In the genomic region with DNA sequence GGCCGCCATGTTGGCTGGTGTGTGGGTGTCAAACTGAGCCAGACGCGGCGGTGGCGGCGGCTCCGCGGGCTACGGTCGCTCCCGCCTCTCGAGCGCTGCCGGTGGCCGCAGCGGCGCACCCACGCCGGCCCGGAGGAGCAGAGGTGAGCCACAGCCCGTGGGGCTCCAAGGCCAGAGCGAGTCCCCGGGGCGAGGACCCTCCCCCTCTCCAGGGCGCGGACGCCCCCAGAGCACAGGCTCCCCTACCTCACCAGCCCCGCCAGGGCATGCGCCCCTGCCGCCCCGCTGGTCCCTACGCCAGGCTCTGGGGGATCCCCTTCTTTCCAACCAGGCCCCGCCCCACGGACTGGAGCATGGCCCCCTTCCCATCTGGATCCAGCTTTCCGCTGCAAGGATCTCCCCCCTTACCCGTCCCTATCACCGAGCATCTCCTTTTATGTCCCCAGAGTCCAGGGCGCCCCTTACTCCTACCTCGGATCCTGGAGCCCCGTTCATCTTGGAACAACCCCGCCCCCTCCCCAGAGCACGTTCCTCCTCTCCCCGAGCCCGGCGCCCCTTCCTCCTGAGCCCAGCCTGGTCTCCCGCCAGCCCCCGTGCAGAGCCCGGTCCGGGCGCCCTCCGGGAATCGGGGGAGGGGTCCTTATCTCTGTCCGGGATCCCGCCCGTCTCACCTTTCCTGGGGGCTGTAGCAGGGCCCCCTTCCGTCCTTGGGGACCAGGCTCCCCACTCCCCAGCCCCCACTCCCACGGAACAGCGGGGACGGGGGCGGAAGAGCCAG, we compare ENCODE assay signal across 8 cellular contexts. TPM values are rescaled to one million over a fixed set of nuclear protein-coding genes. Genes with fewer than 3 reads are reported as not detected.
DNase-seq lines count a peak whose midpoint lies in the region; ATAC-seq, FAIRE-seq and TF ChIP-seq lines count a peak whose summit lies in the region.

No MANE protein-coding gene starts in this region.

- H3K9me1 ChIP-seq in endothelial cell of umbilical vein (replicated peaks; ENCODE audit: control insufficient read depth, extremely low read depth, insufficient read depth, low read length) = no peaks in the 10 kb centered on the region

- H3K27me3 ChIP-seq in AG04450 (ENCODE audit: control insufficient read depth, insufficient read depth, low read length) (no peaks in the 10 kb centered on the region), endothelial cell of umbilical vein (ENCODE audit: control insufficient read depth in 2 of 2, insufficient read depth in 2 of 2, low read length in 2 of 2) (no peaks in the 10 kb centered on the region), thymus (ENCODE audit: control insufficient read depth, insufficient read depth) (peaks cover 29% of the 10 kb centered on the region)
- no peaks in the 10 kb centered on the region for H3K27me3 ChIP-seq in naive thymus-derived CD4-positive, alpha-beta T cell (ENCODE audit: control insufficient read depth in 2 of 2, insufficient read depth in 2 of 2, low read length in 2 of 2)

- CTCF ChIA-PET in AG04450 (lab: Charles Lee) (no interaction called here), endothelial cell of umbilical vein (lab: Charles Lee) (interaction anchor here (1.6 to 2.0 kb wide), 2 partner anchors 11 to 101 kb away, joined by 8 to 11 read pairs; no protein-coding TSS in a partner anchor)
- CTCF ChIA-PET in activated CD4-positive, alpha-beta T cell treated with anti-CD3 and anti-CD28 coated beads for 36 hours (lab: Charles Lee) = no interaction called here
- CTCF ChIA-PET in naive thymus-derived CD4-positive, alpha-beta T cell (lab: Charles Lee) = no interaction called here

- POLR2A ChIA-PET in AG04450 (lab: Yijun Ruan, JAX) = interaction anchor here (0.5 to 1.2 kb wide), 2 partner anchors 11 to 63 kb away, joined by 3 to 4 read pairs; no protein-coding TSS in a partner anchor
- POLR2A ChIA-PET in activated CD4-positive, alpha-beta T cell treated with anti-CD3 and anti-CD28 coated beads for 36 hours (lab: Charles Lee) = no interaction called here
- POLR2A ChIA-PET in endothelial cell of umbilical vein (lab: Charles Lee) = no interaction called here
- POLR2A ChIA-PET in naive thymus-derived CD4-positive, alpha-beta T cell (lab: Charles Lee) = interaction anchor here (0.9 kb wide), 1 partner anchor 190 kb away, joined by 3 read pairs; no protein-coding TSS in a partner anchor

- no TSS peak for BruUV-seq in endothelial cell of umbilical vein (replicated peaks; lab: Mats Ljungman, UMichigan)

- H4K20me1 ChIP-seq in endothelial cell of umbilical vein (replicated peaks; ENCODE audit: control insufficient read depth, extremely low read depth, insufficient read depth, low read length) = no peaks in the 10 kb centered on the region

- peak overlapping the region; percentile 83 for H3K4me2 ChIP-seq in endothelial cell of umbilical vein (ENCODE audit: insufficient read depth, low read length)

- peak overlapping the region; percentile 42 for H3K27ac Mint-ChIP-seq in activated CD4-positive, alpha-beta T cell treated with anti-CD3 and anti-CD28 coated beads for 36 hours
- peak overlapping the region in 1 of 9 donors; percentile 43 for H3K27ac Mint-ChIP-seq in naive thymus-derived CD4-positive, alpha-beta T cell

- ATAC-seq in GM19043 (IDR thresholded peaks at IDR 0.05; ENCODE audit: low read depth, unreplicated experiment) = peak; percentile 14
- ATAC-seq in HG03354 (IDR thresholded peaks at IDR 0.05; ENCODE audit: poor library complexity, severe bottlenecking, unreplicated experiment) = peak; percentile 82
- peak; percentile 73 for ATAC-seq in activated CD4-positive, alpha-beta T cell treated with anti-CD3 and anti-CD28 coated beads for 36 hours
- no peak for ATAC-seq in naive thymus-derived CD4-positive, alpha-beta T cell

- no peaks in the 10 kb centered on the region for H3K9me3 Mint-ChIP-seq in activated CD4-positive, alpha-beta T cell treated with anti-CD3 and anti-CD28 coated beads for 36 hours (ENCODE audit: low read depth)
- H3K9me3 Mint-ChIP-seq in naive thymus-derived CD4-positive, alpha-beta T cell = no peaks in the 10 kb centered on the region

- H3K4me3 ChIP-seq in AG04450 (ENCODE audit: low read depth, low read length) = peak overlapping the region; percentile 94
- H3K4me3 ChIP-seq in endothelial cell of umbilical vein (replicated peaks in 1 of 3; ENCODE audit: insufficient read depth in 1 of 3, low read depth in 1 of 3, low read length in 3 of 3) = peak overlapping the region; percentile 78 to 98 (median 80)
- peak overlapping the region; percentile 63 for H3K4me3 ChIP-seq in naive thymus-derived CD4-positive, alpha-beta T cell (ENCODE audit: low read length)
- peak overlapping the region; percentile 63 for H3K4me3 ChIP-seq in thymus (ENCODE audit: low read length)

- WGBS in thymus = 4% methylated on average over 60 of the region's 60 CpGs

- peaks cover 3% of the 10 kb centered on the region for H3K27me3 Mint-ChIP-seq in activated CD4-positive, alpha-beta T cell treated with anti-CD3 and anti-CD28 coated beads for 36 hours
- peaks cover 0 to 21% (median 0%) of the 10 kb centered on the region in 5 donors for H3K27me3 Mint-ChIP-seq in naive thymus-derived CD4-positive, alpha-beta T cell

- peaks cover 41% of the 10 kb centered on the region for H3K79me2 ChIP-seq in endothelial cell of umbilical vein (ENCODE audit: control insufficient read depth, insufficient read depth, low read length)

- peak overlapping the region; percentile 55 for H3K9ac ChIP-seq in endothelial cell of umbilical vein (replicated peaks; ENCODE audit: extremely low read depth, insufficient read depth, low read length)

- intact Hi-C loops in activated CD4-positive, alpha-beta T cell treated with anti-CD3 and anti-CD28 coated beads for 36 hours (cut with DNase I, micrococcal nuclease) = no loop called here
- intact Hi-C loops in endothelial cell of umbilical vein (cut with micrococcal nuclease) = no loop called here
- intact Hi-C loops in naive thymus-derived CD4-positive, alpha-beta T cell (cut with micrococcal nuclease) = no loop called here

- peak overlapping the region; percentile 57 for H2AFZ ChIP-seq in endothelial cell of umbilical vein (ENCODE audit: low read depth, low read length)

- DNase-seq in AG04450 (ENCODE audit: low read depth, low spot score) = no peak
- peak; percentile 53 for DNase-seq in activated CD4-positive, alpha-beta T cell treated with anti-CD3 and anti-CD28 coated beads for 36 hours
- peak; percentile 51 for DNase-seq in endothelial cell of umbilical vein (ENCODE audit: low read depth, low spot score)
- peak in 8 of 9 donors; percentile 21 to 58 (median 49) for DNase-seq in naive thymus-derived CD4-positive, alpha-beta T cell
- no peak for DNase-seq in amniotic stem cell (lab: John Stamatoyannopoulos, UW)

- TF ChIP-seq CTCF in AG04450 (IDR thresholded peaks at IDR 0.05; ENCODE audit: low read depth, low read length) = no peak
- TF ChIP-seq CTCF in endothelial cell of umbilical vein (IDR thresholded peaks at IDR 0.05; ENCODE audit: extremely low read depth in 1 of 2, insufficient read depth in 1 of 2, low read depth in 1 of 2, low read length in 2 of 2) = peak; percentile 6

- no peaks in the 10 kb centered on the region for H3K36me3 ChIP-seq in endothelial cell of umbilical vein (ENCODE audit: control insufficient read depth in 2 of 2, extremely low read depth in 1 of 2, insufficient read depth in 2 of 2, low read length in 2 of 2)
- peaks cover 0 to 5% (median 0%) of the 10 kb centered on the region in 3 experiments for H3K36me3 ChIP-seq in naive thymus-derived CD4-positive, alpha-beta T cell (ENCODE audit: control insufficient read depth in 2 of 3, insufficient read depth in 3 of 3, low read length in 3 of 3)
- H3K36me3 ChIP-seq in thymus (ENCODE audit: control insufficient read depth, insufficient read depth) = no peaks in the 10 kb centered on the region

- peaks cover 5% of the 10 kb centered on the region for H3K4me1 ChIP-seq in endothelial cell of umbilical vein (ENCODE audit: control insufficient read depth, extremely low read depth, insufficient read depth, low read length)
- H3K4me1 ChIP-seq in naive thymus-derived CD4-positive, alpha-beta T cell (ENCODE audit: control insufficient read depth in 2 of 2, insufficient read depth in 2 of 2, low read length in 2 of 2) = no peaks in the 10 kb centered on the region
- H3K4me1 ChIP-seq in thymus (ENCODE audit: control insufficient read depth, insufficient read depth, low read length) = no peaks in the 10 kb centered on the region

- peak overlapping the region; percentile 39 for H3K27ac ChIP-seq in AG04450 (ENCODE audit: low read depth, low read length)
- H3K27ac ChIP-seq in endothelial cell of umbilical vein (ENCODE audit: insufficient read depth, low read depth, low read length) = peak overlapping the region; percentile 33
- H3K27ac ChIP-seq in naive thymus-derived CD4-positive, alpha-beta T cell (ENCODE audit: low read depth, low read length) = peak overlapping the region; percentile 60
- H3K27ac ChIP-seq in thymus (ENCODE audit: low read depth) = peak overlapping the region; percentile 42

- FAIRE-seq in endothelial cell of umbilical vein (lab: Jason Lieb, UNC) = no peak

- TF ChIP-seq POLR2A in endothelial cell of umbilical vein (IDR thresholded peaks at IDR 0.05; ENCODE audit: low read depth, low read length) = peak; percentile 26

- H3K4me3 Mint-ChIP-seq in activated CD4-positive, alpha-beta T cell treated with anti-CD3 and anti-CD28 coated beads for 36 hours = peak overlapping the region; percentile 79
- H3K4me3 Mint-ChIP-seq in naive thymus-derived CD4-positive, alpha-beta T cell = peak overlapping the region; percentile 76 to 88 (median 86)

- dilution Hi-C loops in endothelial cell of umbilical vein (cut with MboI; ENCODE audit: extremely low pct_ligation_motif_present, low sequenced_read_pairs) = no loop called here

- no peaks in the 10 kb centered on the region; the same call in 1 of the 2 replicates for H3K9me3 ChIP-seq in AG04450 (ENCODE audit: control insufficient read depth, insufficient read depth, low read length)
- H3K9me3 ChIP-seq in endothelial cell of umbilical vein (replicated peaks; ENCODE audit: control insufficient read depth, insufficient read depth, low read length) = no peaks in the 10 kb centered on the region
- no peaks in the 10 kb centered on the region for H3K9me3 ChIP-seq in naive thymus-derived CD4-positive, alpha-beta T cell (ENCODE audit: control insufficient read depth in 2 of 3, low read length in 3 of 3)
- no peaks in the 10 kb centered on the region for H3K9me3 ChIP-seq in thymus (ENCODE audit: control insufficient read depth)

- H3K36me3 Mint-ChIP-seq in activated CD4-positive, alpha-beta T cell treated with anti-CD3 and anti-CD28 coated beads for 36 hours (ENCODE audit: low read depth) = no peaks in the 10 kb centered on the region
- no peaks in the 10 kb centered on the region for H3K36me3 Mint-ChIP-seq in naive thymus-derived CD4-positive, alpha-beta T cell

- peaks cover 4% of the 10 kb centered on the region for H3K4me1 Mint-ChIP-seq in activated CD4-positive, alpha-beta T cell treated with anti-CD3 and anti-CD28 coated beads for 36 hours
- peaks cover 0 to 5% (median 3%) of the 10 kb centered on the region in 7 donors for H3K4me1 Mint-ChIP-seq in naive thymus-derived CD4-positive, alpha-beta T cell

RNA-seq across cellular contexts. Expression of a gene that starts 0.4 kb away (rescaled TPM):
- 25.7 and 27.9 TPM in 2 replicates for polyA plus RNA-seq in AG04450 (2011; rRNA removed)
- 35.6 and 42.9 TPM in 2 replicates for polyA minus RNA-seq in AG04450 (2011; rRNA and poly(A)+ RNA removed)
- total RNA-seq in activated CD4-positive, alpha-beta T cell treated with anti-CD3 and anti-CD28 coated beads for 36 hours = 1 to 10 TPM; 6.8 to 8.2 TPM
- total RNA-seq in endothelial cell of umbilical vein = 55.3 and 70.5 TPM in 2 replicates
- 39.6 and 40.3 TPM in 2 replicates for polyA plus RNA-seq in endothelial cell of umbilical vein
- 32.3 and 33.2 TPM in 2 replicates for polyA plus RNA-seq in endothelial cell of umbilical vein (2011; cell fraction: cytosol; rRNA removed)
- polyA plus RNA-seq in endothelial cell of umbilical vein (2011; cell fraction: nucleus; rRNA removed) = 70.5 and 72.9 TPM in 2 replicates
- polyA plus RNA-seq in endothelial cell of umbilical vein (2012) = 54.8 and 59.3 TPM in 2 replicates
- polyA minus RNA-seq in endothelial cell of umbilical vein = 60.8 and 104 TPM in 2 replicates
- polyA minus RNA-seq in endothelial cell of umbilical vein (2011; cell fraction: cytosol; rRNA and poly(A)+ RNA removed) = 16.4 TPM
- polyA minus RNA-seq in endothelial cell of umbilical vein (2011; cell fraction: nucleus; rRNA and poly(A)+ RNA removed) = 52.7 and 59.7 TPM in 2 replicates
- 1 to 10 TPM; 5.3 to 7.2 (median 6.4) TPM for total RNA-seq in naive thymus-derived CD4-positive, alpha-beta T cell
- 10 to 100 TPM in 1 of 2 donors, 1 to 10 TPM in 1; 3.9 to 11.5 TPM for polyA plus RNA-seq in naive thymus-derived CD4-positive, alpha-beta T cell
- 8.5 TPM for polyA plus RNA-seq in thymus

Comparison
In these comparisons a context has a peak if more than half of its experiments do, and no peak if none do; other contexts are left out.
1. DNase-seq: peak in activated CD4-positive, alpha-beta T cell treated with anti-CD3 and anti-CD28 coated beads for 36 hours (single experiment), endothelial cell of umbilical vein (single experiment) and naive thymus-derived CD4-positive, alpha-beta T cell (8 of 9); none in AG04450 (single experiment) and amniotic stem cell (single experiment).
2. POLR2A ChIA-PET loops: an anchor here in AG04450 (0.5 to 1.2 kb wide) and naive thymus-derived CD4-positive, alpha-beta T cell (0.9 kb wide); none called in activated CD4-positive, alpha-beta T cell treated with anti-CD3 and anti-CD28 coated beads for 36 hours and endothelial cell of umbilical vein.
3. Peak in every context shown above with its lines, with median percentiles within 50 percentile points of each other: H3K27ac ChIP-seq and H3K4me3 ChIP-seq.